1 cellular context compared by ENCODE assay signal in genomic region chr20:32707691-32708581, GRCh38.
TF ChIP-seq lines count a peak whose summit lies in the region.

No MANE protein-coding gene starts in this region.

TF ChIP-seq in HepG2, 621 proteins besides CTCF, POLR2A, EP300 and RAD21:
- TF ChIP-seq CBFB (CRISPR knock-in tag; IDR thresholded peaks at IDR 0.05), result 0 out of 2 replicates have a peak, but pooled peaks have one; percentile 2
- TF ChIP-seq DZIP1 (CRISPR knock-in tag; IDR thresholded peaks at IDR 0.05), result no peak
